In genomic region chr12:119850330-119850729, GRCh38 we compare ENCODE assay signal across 1 cellular context.
TF ChIP-seq lines count a peak whose summit lies in the region.

No MANE protein-coding gene starts in this region.

TF ChIP-seq in GM23338, 12 proteins besides CTCF, POLR2A, EP300 and RAD21:
- TF ChIP-seq NANOG (IDR thresholded peaks at IDR 0.05; ENCODE audit: borderline replicate concordance) (no peak), EZH2 (IDR thresholded peaks at IDR 0.05; ENCODE audit: low read depth, unreplicated experiment) (no peak), ZNF114 (CRISPR knock-in tag; IDR thresholded peaks at IDR 0.05) (no peak), POLR2AphosphoS5 (IDR thresholded peaks at IDR 0.05; ENCODE audit: low read depth) (no peak), EZH2phosphoT487 (IDR thresholded peaks at IDR 0.05; ENCODE audit: unreplicated experiment) (no peak), ZNF331 (CRISPR knock-in tag; IDR thresholded peaks at IDR 0.05; ENCODE audit: low read depth) (no peak), STAT1 (IDR thresholded peaks at IDR 0.05; ENCODE audit: unreplicated experiment) (no peak), JUNB (IDR thresholded peaks at IDR 0.05; ENCODE audit: unreplicated experiment) (no peak), CREB1 (CRISPR knock-in tag; IDR thresholded peaks at IDR 0.05; ENCODE audit: low read depth) (no peak)
- TF ChIP-seq, protein P1, sequence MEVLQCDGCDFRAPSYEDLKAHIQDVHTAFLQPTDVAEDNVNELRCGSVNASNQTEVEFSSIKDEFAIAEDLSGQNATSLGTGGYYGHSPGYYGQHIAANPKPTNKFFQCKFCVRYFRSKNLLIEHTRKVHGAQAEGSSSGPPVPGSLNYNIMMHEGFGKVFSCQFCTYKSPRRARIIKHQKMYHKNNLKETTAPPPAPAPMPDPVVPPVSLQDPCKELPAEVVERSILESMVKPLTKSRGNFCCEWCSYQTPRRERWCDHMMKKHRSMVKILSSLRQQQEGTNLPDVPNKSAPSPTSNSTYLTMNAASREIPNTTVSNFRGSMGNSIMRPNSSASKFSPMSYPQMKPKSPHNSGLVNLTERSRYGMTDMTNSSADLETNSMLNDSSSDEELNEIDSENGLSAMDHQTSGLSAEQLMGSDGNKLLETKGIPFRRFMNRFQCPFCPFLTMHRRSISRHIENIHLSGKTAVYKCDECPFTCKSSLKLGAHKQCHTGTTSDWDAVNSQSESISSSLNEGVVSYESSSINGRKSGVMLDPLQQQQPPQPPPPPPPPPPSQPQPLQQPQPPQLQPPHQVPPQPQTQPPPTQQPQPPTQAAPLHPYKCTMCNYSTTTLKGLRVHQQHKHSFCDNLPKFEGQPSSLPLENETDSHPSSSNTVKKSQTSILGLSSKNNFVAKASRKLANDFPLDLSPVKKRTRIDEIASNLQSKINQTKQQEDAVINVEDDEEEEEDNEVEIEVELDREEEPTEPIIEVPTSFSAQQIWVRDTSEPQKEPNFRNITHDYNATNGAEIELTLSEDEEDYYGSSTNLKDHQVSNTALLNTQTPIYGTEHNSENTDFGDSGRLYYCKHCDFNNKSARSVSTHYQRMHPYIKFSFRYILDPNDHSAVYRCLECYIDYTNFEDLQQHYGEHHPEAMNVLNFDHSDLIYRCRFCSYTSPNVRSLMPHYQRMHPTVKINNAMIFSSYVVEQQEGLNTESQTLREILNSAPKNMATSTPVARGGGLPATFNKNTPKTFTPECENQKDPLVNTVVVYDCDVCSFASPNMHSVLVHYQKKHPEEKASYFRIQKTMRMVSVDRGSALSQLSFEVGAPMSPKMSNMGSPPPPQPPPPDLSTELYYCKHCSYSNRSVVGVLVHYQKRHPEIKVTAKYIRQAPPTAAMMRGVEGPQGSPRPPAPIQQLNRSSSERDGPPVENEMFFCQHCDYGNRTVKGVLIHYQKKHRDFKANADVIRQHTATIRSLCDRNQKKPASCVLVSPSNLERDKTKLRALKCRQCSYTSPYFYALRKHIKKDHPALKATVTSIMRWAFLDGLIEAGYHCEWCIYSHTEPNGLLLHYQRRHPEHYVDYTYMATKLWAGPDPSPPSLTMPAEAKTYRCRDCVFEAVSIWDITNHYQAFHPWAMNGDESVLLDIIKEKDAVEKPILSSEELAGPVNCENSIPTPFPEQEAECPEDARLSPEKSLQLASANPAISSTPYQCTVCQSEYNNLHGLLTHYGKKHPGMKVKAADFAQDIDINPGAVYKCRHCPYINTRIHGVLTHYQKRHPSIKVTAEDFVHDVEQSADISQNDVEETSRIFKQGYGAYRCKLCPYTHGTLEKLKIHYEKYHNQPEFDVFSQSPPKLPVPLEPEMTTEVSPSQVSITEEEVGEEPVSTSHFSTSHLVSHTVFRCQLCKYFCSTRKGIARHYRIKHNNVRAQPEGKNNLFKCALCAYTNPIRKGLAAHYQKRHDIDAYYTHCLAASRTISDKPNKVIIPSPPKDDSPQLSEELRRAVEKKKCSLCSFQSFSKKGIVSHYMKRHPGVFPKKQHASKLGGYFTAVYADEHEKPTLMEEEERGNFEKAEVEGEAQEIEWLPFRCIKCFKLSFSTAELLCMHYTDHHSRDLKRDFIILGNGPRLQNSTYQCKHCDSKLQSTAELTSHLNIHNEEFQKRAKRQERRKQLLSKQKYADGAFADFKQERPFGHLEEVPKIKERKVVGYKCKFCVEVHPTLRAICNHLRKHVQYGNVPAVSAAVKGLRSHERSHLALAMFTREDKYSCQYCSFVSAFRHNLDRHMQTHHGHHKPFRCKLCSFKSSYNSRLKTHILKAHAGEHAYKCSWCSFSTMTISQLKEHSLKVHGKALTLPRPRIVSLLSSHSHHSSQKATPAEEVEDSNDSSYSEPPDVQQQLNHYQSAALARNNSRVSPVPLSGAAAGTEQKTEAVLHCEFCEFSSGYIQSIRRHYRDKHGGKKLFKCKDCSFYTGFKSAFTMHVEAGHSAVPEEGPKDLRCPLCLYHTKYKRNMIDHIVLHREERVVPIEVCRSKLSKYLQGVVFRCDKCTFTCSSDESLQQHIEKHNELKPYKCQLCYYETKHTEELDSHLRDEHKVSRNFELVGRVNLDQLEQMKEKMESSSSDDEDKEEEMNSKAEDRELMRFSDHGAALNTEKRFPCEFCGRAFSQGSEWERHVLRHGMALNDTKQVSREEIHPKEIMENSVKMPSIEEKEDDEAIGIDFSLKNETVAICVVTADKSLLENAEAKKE (CRISPR knock-in tag; IDR thresholded peaks at IDR 0.05): no peak
- TF ChIP-seq, protein P2, sequence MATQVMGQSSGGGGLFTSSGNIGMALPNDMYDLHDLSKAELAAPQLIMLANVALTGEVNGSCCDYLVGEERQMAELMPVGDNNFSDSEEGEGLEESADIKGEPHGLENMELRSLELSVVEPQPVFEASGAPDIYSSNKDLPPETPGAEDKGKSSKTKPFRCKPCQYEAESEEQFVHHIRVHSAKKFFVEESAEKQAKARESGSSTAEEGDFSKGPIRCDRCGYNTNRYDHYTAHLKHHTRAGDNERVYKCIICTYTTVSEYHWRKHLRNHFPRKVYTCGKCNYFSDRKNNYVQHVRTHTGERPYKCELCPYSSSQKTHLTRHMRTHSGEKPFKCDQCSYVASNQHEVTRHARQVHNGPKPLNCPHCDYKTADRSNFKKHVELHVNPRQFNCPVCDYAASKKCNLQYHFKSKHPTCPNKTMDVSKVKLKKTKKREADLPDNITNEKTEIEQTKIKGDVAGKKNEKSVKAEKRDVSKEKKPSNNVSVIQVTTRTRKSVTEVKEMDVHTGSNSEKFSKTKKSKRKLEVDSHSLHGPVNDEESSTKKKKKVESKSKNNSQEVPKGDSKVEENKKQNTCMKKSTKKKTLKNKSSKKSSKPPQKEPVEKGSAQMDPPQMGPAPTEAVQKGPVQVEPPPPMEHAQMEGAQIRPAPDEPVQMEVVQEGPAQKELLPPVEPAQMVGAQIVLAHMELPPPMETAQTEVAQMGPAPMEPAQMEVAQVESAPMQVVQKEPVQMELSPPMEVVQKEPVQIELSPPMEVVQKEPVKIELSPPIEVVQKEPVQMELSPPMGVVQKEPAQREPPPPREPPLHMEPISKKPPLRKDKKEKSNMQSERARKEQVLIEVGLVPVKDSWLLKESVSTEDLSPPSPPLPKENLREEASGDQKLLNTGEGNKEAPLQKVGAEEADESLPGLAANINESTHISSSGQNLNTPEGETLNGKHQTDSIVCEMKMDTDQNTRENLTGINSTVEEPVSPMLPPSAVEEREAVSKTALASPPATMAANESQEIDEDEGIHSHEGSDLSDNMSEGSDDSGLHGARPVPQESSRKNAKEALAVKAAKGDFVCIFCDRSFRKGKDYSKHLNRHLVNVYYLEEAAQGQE (IDR thresholded peaks at IDR 0.05; ENCODE audit: unreplicated experiment): no peak
- TF ChIP-seq, protein P3, sequence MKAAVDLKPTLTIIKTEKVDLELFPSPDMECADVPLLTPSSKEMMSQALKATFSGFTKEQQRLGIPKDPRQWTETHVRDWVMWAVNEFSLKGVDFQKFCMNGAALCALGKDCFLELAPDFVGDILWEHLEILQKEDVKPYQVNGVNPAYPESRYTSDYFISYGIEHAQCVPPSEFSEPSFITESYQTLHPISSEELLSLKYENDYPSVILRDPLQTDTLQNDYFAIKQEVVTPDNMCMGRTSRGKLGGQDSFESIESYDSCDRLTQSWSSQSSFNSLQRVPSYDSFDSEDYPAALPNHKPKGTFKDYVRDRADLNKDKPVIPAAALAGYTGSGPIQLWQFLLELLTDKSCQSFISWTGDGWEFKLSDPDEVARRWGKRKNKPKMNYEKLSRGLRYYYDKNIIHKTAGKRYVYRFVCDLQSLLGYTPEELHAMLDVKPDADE (IDR thresholded peaks at IDR 0.05): no peak
TF ChIP-seq in GM23338: peak in this region for 0.
